In the genomic region with DNA sequence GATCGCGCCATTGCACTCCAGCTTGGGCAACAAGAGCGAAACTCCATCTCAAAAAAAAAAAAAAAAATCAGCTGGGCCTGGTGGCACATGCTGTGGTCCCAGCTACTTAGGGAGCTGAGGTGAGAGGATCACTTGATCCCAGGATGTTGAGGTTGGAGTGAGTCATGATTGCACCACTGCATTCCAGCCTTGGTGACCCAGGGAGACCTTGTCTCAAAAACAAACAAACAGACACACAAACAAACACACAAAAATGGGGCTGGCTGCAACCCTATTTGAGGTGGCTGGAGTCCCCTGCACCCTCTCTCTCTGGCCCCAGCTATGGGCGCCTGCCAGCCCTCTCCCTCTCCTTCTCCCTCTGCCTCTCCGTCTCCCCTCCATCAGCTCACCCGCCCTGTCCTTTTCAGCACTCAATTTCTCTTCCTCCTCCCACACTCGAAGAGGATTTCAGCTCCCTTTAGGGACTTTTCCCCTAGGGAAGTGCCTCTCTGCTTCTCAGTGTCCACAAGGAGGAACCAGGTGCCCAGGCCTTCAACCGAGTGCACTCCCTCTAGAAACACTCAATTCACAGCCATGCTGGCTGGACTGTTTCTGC, we compare ENCODE assay signal across 1 cellular context.
TF ChIP-seq lines count a peak whose summit lies in the region.

No MANE protein-coding gene starts in this region.

TF ChIP-seq in A549, 52 proteins besides CTCF, POLR2A, EP300 and RAD21 (continued from another document):
- TF ChIP-seq NR3C1 (IDR thresholded peaks at IDR 0.05) (no peak), CBX2 (IDR thresholded peaks at IDR 0.05; ENCODE audit: borderline replicate concordance, low read depth) (no peak), JUN (IDR thresholded peaks at IDR 0.05) (peak; percentile 52 to 68; a peak in 3 of 5 replicates), REST (IDR thresholded peaks at IDR 0.05) (no peak), HOXB5 (CRISPR knock-in tag; IDR thresholded peaks at IDR 0.05) (no peak), KDM1A (IDR thresholded peaks at IDR 0.05; ENCODE audit: low read depth) (no peak), JUNB (IDR thresholded peaks at IDR 0.05) (peak; percentile 72), ESRRA (IDR thresholded peaks at IDR 0.05; ENCODE audit: borderline replicate concordance, low read length) (no peak), MAZ (IDR thresholded peaks at IDR 0.05; ENCODE audit: borderline replicate concordance, low read depth, low read length) (no peak), KDM5A (IDR thresholded peaks at IDR 0.05) (no peak), NFE2L2 (conservative IDR thresholded peaks at IDR 0.05; ENCODE audit: low read length) (no peak), CHD4 (IDR thresholded peaks at IDR 0.05; ENCODE audit: borderline replicate concordance) (no peak), BHLHE40 (IDR thresholded peaks at IDR 0.05; ENCODE audit: low read depth, low read length) (peak; percentile 47; the same call in 1 of the 2 replicates), HOXB13 (CRISPR knock-in tag; IDR thresholded peaks at IDR 0.05; ENCODE audit: low read depth) (no peak), USF2 (IDR thresholded peaks at IDR 0.05) (peak; percentile 50), RARB (CRISPR knock-in tag; IDR thresholded peaks at IDR 0.05) (no peak), MAFK (IDR thresholded peaks at IDR 0.05; ENCODE audit: partially characterized antibody) (no peak), ZC3H11A (IDR thresholded peaks at IDR 0.05) (no peak), ELK1 (IDR thresholded peaks at IDR 0.05; ENCODE audit: low read depth, low read length) (no peak), RCOR1 (IDR thresholded peaks at IDR 0.05; ENCODE audit: low read depth, low read length) (no peak), HDAC2 (IDR thresholded peaks at IDR 0.05) (no peak), SMC3 (IDR thresholded peaks at IDR 0.05) (peak; percentile 36; the same call in 2 of the 3 replicates), ZNF302 (CRISPR knock-in tag; IDR thresholded peaks at IDR 0.05) (no peak), HOXA7 (CRISPR knock-in tag; IDR thresholded peaks at IDR 0.05) (no peak), ZSCAN20 (CRISPR knock-in tag; IDR thresholded peaks at IDR 0.05) (no peak), FOSB (CRISPR knock-in tag; IDR thresholded peaks at IDR 0.05) (no peak), POLR2AphosphoS2 (conservative IDR thresholded peaks at IDR 0.05; ENCODE audit: low read length) (no peak), FOXS1 (CRISPR knock-in tag; IDR thresholded peaks at IDR 0.05) (no peak), NPAS2 (CRISPR knock-in tag; IDR thresholded peaks at IDR 0.05; ENCODE audit: borderline replicate concordance) (0 out of 2 replicates have a peak, but pooled peaks have one; percentile 15), SREBF2 (IDR thresholded peaks at IDR 0.05) (no peak), TFCP2L1 (CRISPR knock-in tag; IDR thresholded peaks at IDR 0.05) (no peak), GATA3 (IDR thresholded peaks at IDR 0.05; ENCODE audit: borderline replicate concordance) (peak; percentile 73), EHMT2 (IDR thresholded peaks at IDR 0.05; ENCODE audit: low read depth) (no peak), PBX3 (IDR thresholded peaks at IDR 0.05) (0 out of 2 replicates have a peak, but pooled peaks have one; percentile 56), CEBPB (IDR thresholded peaks at IDR 0.05) (peak; percentile 86 to 98), E2F6 (IDR thresholded peaks at IDR 0.05; ENCODE audit: borderline replicate concordance, low read depth) (no peak)
- TF ChIP-seq, protein P1, sequence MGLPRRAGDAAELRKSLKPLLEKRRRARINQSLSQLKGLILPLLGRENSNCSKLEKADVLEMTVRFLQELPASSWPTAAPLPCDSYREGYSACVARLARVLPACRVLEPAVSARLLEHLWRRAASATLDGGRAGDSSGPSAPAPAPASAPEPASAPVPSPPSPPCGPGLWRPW (IDR thresholded peaks at IDR 0.05), result peak; percentile 36; the same call in 1 of the 2 replicates
- TF ChIP-seq, protein P2, sequence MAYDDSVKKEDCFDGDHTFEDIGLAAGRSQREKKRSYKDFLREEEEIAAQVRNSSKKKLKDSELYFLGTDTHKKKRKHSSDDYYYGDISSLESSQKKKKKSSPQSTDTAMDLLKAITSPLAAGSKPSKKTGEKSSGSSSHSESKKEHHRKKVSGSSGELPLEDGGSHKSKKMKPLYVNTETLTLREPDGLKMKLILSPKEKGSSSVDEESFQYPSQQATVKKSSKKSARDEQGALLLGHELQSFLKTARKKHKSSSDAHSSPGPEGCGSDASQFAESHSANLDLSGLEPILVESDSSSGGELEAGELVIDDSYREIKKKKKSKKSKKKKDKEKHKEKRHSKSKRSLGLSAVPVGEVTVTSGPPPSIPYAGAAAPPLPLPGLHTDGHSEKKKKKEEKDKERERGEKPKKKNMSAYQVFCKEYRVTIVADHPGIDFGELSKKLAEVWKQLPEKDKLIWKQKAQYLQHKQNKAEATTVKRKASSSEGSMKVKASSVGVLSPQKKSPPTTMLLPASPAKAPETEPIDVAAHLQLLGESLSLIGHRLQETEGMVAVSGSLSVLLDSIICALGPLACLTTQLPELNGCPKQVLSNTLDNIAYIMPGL (CRISPR knock-in tag; IDR thresholded peaks at IDR 0.05; ENCODE audit: borderline replicate concordance), result no peak
- TF ChIP-seq, protein P3, sequence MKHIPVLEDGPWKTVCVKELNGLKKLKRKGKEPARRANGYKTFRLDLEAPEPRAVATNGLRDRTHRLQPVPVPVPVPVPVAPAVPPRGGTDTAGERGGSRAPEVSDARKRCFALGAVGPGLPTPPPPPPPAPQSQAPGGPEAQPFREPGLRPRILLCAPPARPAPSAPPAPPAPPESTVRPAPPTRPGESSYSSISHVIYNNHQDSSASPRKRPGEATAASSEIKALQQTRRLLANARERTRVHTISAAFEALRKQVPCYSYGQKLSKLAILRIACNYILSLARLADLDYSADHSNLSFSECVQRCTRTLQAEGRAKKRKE (CRISPR knock-in tag; IDR thresholded peaks at IDR 0.05; ENCODE audit: low read depth), result no peak
- TF ChIP-seq, protein P4, sequence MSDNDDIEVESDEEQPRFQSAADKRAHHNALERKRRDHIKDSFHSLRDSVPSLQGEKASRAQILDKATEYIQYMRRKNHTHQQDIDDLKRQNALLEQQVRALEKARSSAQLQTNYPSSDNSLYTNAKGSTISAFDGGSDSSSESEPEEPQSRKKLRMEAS (IDR thresholded peaks at IDR 0.05), result peak; percentile 82
